In genomic region chr1:229855999-229856650, GRCh38 we compare ENCODE assay signal across 1 cellular context.
TF ChIP-seq lines count a peak whose summit lies in the region.

No MANE protein-coding gene starts in this region.

TF ChIP-seq in SK-N-SH, 30 proteins besides CTCF, POLR2A, EP300 and RAD21 (continued from another document):
- TF ChIP-seq POLR2AphosphoS5 (IDR thresholded peaks at IDR 0.05; ENCODE audit: low read depth, low read length) (no peak), EZH2phosphoT487 (IDR thresholded peaks at IDR 0.05; ENCODE audit: borderline replicate concordance, low read depth) (no peak)
